Comparison of ENCODE assay signal across 11 cellular contexts in genomic region chr11:2387266-2387982, GRCh38. TPM values are rescaled to one million over a fixed set of nuclear protein-coding genes. Genes with fewer than 3 reads are reported as not detected.
A peak's percentile ranks its signal among the peaks of the same experiment; 100 is the strongest.
DNase-seq lines count a peak whose midpoint lies in the region; ATAC-seq and TF ChIP-seq lines count a peak whose summit lies in the region.
"Had no signal": no experiment of that assay in that cellular context is flagged by ENCODE, and none has a peak within 500 bp of the region (broad histone marks: within the 10 kb centered on the region; RNA-seq: fewer than 3 reads in every experiment).

No MANE protein-coding gene starts in this region.

- H3K9me3 ChIP-seq in right lobe of liver (no peaks in the 10 kb centered on the region), tibial nerve (no peaks in the 10 kb centered on the region)

- H3K27me3 Mint-ChIP-seq in activated T-cell treated with anti-CD3 and anti-CD28 coated beads, Interleukin-2, amount 50 U/mL, for 72 hours (ENCODE audit: low read depth), result no peaks in the 10 kb centered on the region

- H3K27ac ChIP-seq in right lobe of liver (peak overlapping the region in 2 of 3 donors; percentile 83 to 85), tibial nerve (peak overlapping the region; percentile 32 to 80 (median 74))
- H3K27ac ChIP-seq: parathyroid adenoma had no signal

- TF ChIP-seq EP300 in tibial nerve (IDR thresholded peaks at IDR 0.05), result no peak

- peak; percentile 31 to 32 for ATAC-seq in activated T-cell treated with anti-CD3 and anti-CD28 coated beads, Interleukin-2, amount 50 U/mL, for 72 hours (replicated peaks in 1 of 2)
- peak in 1 of 4 donors; percentile 7 for ATAC-seq in right lobe of liver
- no peak for ATAC-seq in GM19023 (IDR thresholded peaks at IDR 0.05; ENCODE audit: unreplicated experiment)

- no peaks in the 10 kb centered on the region for H3K36me3 Mint-ChIP-seq in activated T-cell treated with anti-CD3 and anti-CD28 coated beads, Interleukin-2, amount 50 U/mL, for 72 hours (ENCODE audit: insufficient read depth in 2 of 2)

- H3K4me3 ChIP-seq in right lobe of liver (no peak overlapping the region), tibial nerve (peak overlapping the region in 1 of 4 donors; percentile 12)

- H3K4me1 ChIP-seq in right lobe of liver (peaks cover 0 to 78% (median 44%) of the 10 kb centered on the region in 4 donors), tibial nerve (peaks cover 10 to 100% (median 93%) of the 10 kb centered on the region in 4 donors)

- H3K4me3 Mint-ChIP-seq in activated T-cell treated with anti-CD3 and anti-CD28 coated beads, Interleukin-2, amount 50 U/mL, for 72 hours, result peak overlapping the region in 1 of 2 donors; percentile 25

- WGBS in right lobe of liver (ENCODE audit: insufficient coverage, low coverage, low lambda C conversion rate, missing lambda C conversion rate), result 65% methylated on average over 5 of the region's 14 CpGs
- 23 to 41% methylated on average over 10 to 14 of the region's 14 CpGs for WGBS in tibial nerve, 2 donors

- H3K27me3 ChIP-seq in right lobe of liver (no peaks in the 10 kb centered on the region), tibial nerve (no peaks in the 10 kb centered on the region)

- TF ChIP-seq POLR2A in right lobe of liver (IDR thresholded peaks at IDR 0.05), result no peak
- no peak for TF ChIP-seq POLR2A in tibial nerve (IDR thresholded peaks at IDR 0.05)

- intact Hi-C loops in right lobe of liver (cut with DNase I), result no loop called here

- H3K9me3 Mint-ChIP-seq in activated T-cell treated with anti-CD3 and anti-CD28 coated beads, Interleukin-2, amount 50 U/mL, for 72 hours, result no peaks in the 10 kb centered on the region

- TF ChIP-seq CTCF in right lobe of liver (IDR thresholded peaks at IDR 0.05), result no peak
- no peak for TF ChIP-seq CTCF in tibial nerve (IDR thresholded peaks at IDR 0.05)

- peaks cover 0 to 18% (median 2%) of the 10 kb centered on the region in 4 donors for H3K36me3 ChIP-seq in right lobe of liver
- H3K36me3 ChIP-seq in tibial nerve, result peaks cover 0 to 25% (median 3%) of the 10 kb centered on the region in 3 donors

- H3K27ac Mint-ChIP-seq in activated T-cell treated with anti-CD3 and anti-CD28 coated beads, Interleukin-2, amount 50 U/mL, for 72 hours, result peak overlapping the region; percentile 38

- no peak for DNase-seq in activated T-cell treated with anti-CD3 and anti-CD28 coated beads, Interleukin-2, amount 50 U/mL, for 72 hours
- no peak for DNase-seq in activated T-cell treated with anti-CD3 and anti-CD28 coated beads, Interleukin-2, amount 50 U/mL, for 48 hours
- peak in 41 of 58 donors; percentile 21 to 80 (median 51) for DNase-seq in anterior cingulate cortex (lab: John Stamatoyannopoulos, UW)
- no peak for DNase-seq in right lobe of liver
- no peak for DNase-seq in tibial nerve (ENCODE audit: low spot score in 2 of 2)
- DNase-seq in effector CD4-positive, alpha-beta T cell, result no peak
- no peak for DNase-seq in DMS53 treated with DMSO at 0.1 percent for 48 hours (lab: John Stamatoyannopoulos, UW; ENCODE audit: unreplicated experiment)

- H3K4me1 Mint-ChIP-seq in activated T-cell treated with anti-CD3 and anti-CD28 coated beads, Interleukin-2, amount 50 U/mL, for 72 hours (ENCODE audit: low read depth), result peaks cover 45% of the 10 kb centered on the region

RNA-seq across cellular contexts. Expression of gene CD81, which starts 10.3 kb away (rescaled TPM):
- total RNA-seq in activated T-cell treated with anti-CD3 and anti-CD28 coated beads, Interleukin-2, amount 50 U/mL, for 72 hours, result 100 to 1,000 TPM; 116 to 122 TPM
- total RNA-seq in right lobe of liver (100 to 1,000 TPM; 433 to 721 (median 528) TPM), tibial nerve (100 to 1,000 TPM; 650 to 822 (median 674) TPM)

RNA-seq across cellular contexts. Expression of gene TSSC4, which starts 13.1 kb away (rescaled TPM):
- total RNA-seq in activated T-cell treated with anti-CD3 and anti-CD28 coated beads, Interleukin-2, amount 50 U/mL, for 72 hours, result 10 to 100 TPM; 50.6 to 52.2 TPM
- total RNA-seq in right lobe of liver (10 to 100 TPM; 17.6 to 27.0 (median 19.5) TPM), tibial nerve (10 to 100 TPM; 44.8 to 54.3 (median 49.1) TPM)

RNA-seq across cellular contexts. Expression of gene TRPM5, which starts 56.9 kb away (rescaled TPM):
- total RNA-seq in activated T-cell treated with anti-CD3 and anti-CD28 coated beads, Interleukin-2, amount 50 U/mL, for 72 hours, result under 1 TPM in 1 of 2 donors, not detected in 1; 0.07 TPM
- total RNA-seq in right lobe of liver (not detected), tibial nerve (not detected)

RNA-seq across cellular contexts. Expression of gene KCNQ1, which starts 57.4 kb away (rescaled TPM):
- total RNA-seq in activated T-cell treated with anti-CD3 and anti-CD28 coated beads, Interleukin-2, amount 50 U/mL, for 72 hours, result 10 to 100 TPM; 11.4 TPM
- total RNA-seq in right lobe of liver (1 to 10 TPM in 4 of 6 experiments, under 1 TPM in 2; 0.61 to 2.4 (median 1.8) TPM), tibial nerve (10 to 100 TPM in 1 of 4 donors, 1 to 10 TPM in 3; 3.5 to 11.4 (median 7.5) TPM)
- total RNA-seq: Daoy, HT1080 had no signal

Comparison
In these comparisons a context has a peak if more than half of its experiments do, and no peak if none do; other contexts are left out.
1. DNase-seq: peak in anterior cingulate cortex (41 of 58); none in activated T-cell treated with anti-CD3 and anti-CD28 coated beads, Interleukin-2, amount 50 U/mL, for 72 hours (0 of 2), activated T-cell treated with anti-CD3 and anti-CD28 coated beads, Interleukin-2, amount 50 U/mL, for 48 hours (0 of 2), right lobe of liver (0 of 3), tibial nerve (0 of 2), effector CD4-positive, alpha-beta T cell (single experiment) and DMS53 treated with DMSO at 0.1 percent for 48 hours (single experiment).